In genomic region chr3:62375655-62376054, GRCh38 we compare ENCODE assay signal across 19 cellular contexts. TPM values are rescaled to one million over a fixed set of nuclear protein-coding genes. Genes with fewer than 3 reads are reported as not detected.
DNase-seq lines count a peak whose midpoint lies in the region; ATAC-seq, FAIRE-seq and TF ChIP-seq lines count a peak whose summit lies in the region.
"Had no signal": no experiment of that assay in that cellular context is flagged by ENCODE, and none has a peak within 500 bp of the region (broad histone marks: within the 10 kb centered on the region; RNA-seq: fewer than 3 reads in every experiment).

No MANE protein-coding gene starts in this region.

- H4K8ac ChIP-seq in H1 (ENCODE audit: extremely low read depth, insufficient read depth, low read length), result no peak overlapping the region

- H3K27me3 Mint-ChIP-seq in GM23338 (ENCODE audit: insufficient read depth, low read depth, poor library complexity), result peaks cover 100% of the 10 kb centered on the region
- H3K27me3 Mint-ChIP-seq in neural progenitor cell (ENCODE audit: insufficient read depth, low read depth), result peaks cover 81% of the 10 kb centered on the region

- no peak overlapping the region for H2BK15ac ChIP-seq in H1 (ENCODE audit: low read length)

- H3K18ac ChIP-seq in H1 (ENCODE audit: extremely low read depth, low read length), result no peak overlapping the region

- H2AK5ac ChIP-seq in H1 (ENCODE audit: low read depth, low read length), result no peak overlapping the region

- peak overlapping the region; percentile 1; the same call in 1 of the 3 replicates for H3K4me3 Mint-ChIP-seq in GM23338
- peak overlapping the region; percentile 66 for H3K4me3 Mint-ChIP-seq in neural progenitor cell
- H3K4me3 Mint-ChIP-seq: CD4-positive, alpha-beta memory T cell; HFFc6 had no signal

- peaks cover 57% of the 10 kb centered on the region for H3F3A ChIP-seq in GM23338 (replicated peaks; ENCODE audit: low read depth)
- peaks cover 92% of the 10 kb centered on the region for H3F3A ChIP-seq in neural progenitor cell (ENCODE audit: low read depth)
- H3F3A ChIP-seq in smooth muscle cell (ENCODE audit: low read depth), result no peaks in the 10 kb centered on the region

- H3K56ac ChIP-seq in H1 (replicated peaks; ENCODE audit: insufficient read length, low read depth, low read length), result no peak overlapping the region

- H3K23me2 ChIP-seq in H1 (ENCODE audit: low read depth, low read length), result peaks cover 3% of the 10 kb centered on the region; the same call in 1 of the 2 replicates

- no peak for TF ChIP-seq RAD21 in H1 (IDR thresholded peaks at IDR 0.05 in 1 of 2, conservative IDR thresholded peaks at IDR 0.05 in 1 of 2; ENCODE audit: low read depth in 2 of 2, low read length in 2 of 2)

- H3K27ac ChIP-seq in GM23338 (ENCODE audit: low read depth) (no peak overlapping the region), H1 (ENCODE audit: low read depth, low read length) (no peak overlapping the region), neural progenitor cell (no peak overlapping the region), vagina (no peak overlapping the region), smooth muscle cell (ENCODE audit: low read depth) (no peak overlapping the region)
- no peak overlapping the region for H3K27ac ChIP-seq in effector memory CD4-positive, alpha-beta T cell (ENCODE audit: insufficient read depth, low read length, poor library complexity, severe bottlenecking)
- H3K27ac ChIP-seq: C4-2B, GM23248, HL-60 had no signal

- H3K4ac ChIP-seq in H1 (replicated peaks; ENCODE audit: insufficient read length, low read depth, low read length), result no peak overlapping the region

- no peaks in the 10 kb centered on the region; a peak in 1 of 4 replicates for H3K9me3 ChIP-seq in H1 (ENCODE audit: insufficient read depth in 2 of 2, low read depth in 1 of 2, low read length in 1 of 2)
- H3K9me3 ChIP-seq in neural progenitor cell (ENCODE audit: low read depth), result no peaks in the 10 kb centered on the region
- no peaks in the 10 kb centered on the region for H3K9me3 ChIP-seq in vagina
- H3K9me3 ChIP-seq in effector memory CD4-positive, alpha-beta T cell (ENCODE audit: control insufficient read depth, low read length), result no peaks in the 10 kb centered on the region
- no peaks in the 10 kb centered on the region for H3K9me3 ChIP-seq in smooth muscle cell (replicated peaks; ENCODE audit: low read depth)
- H3K9me3 ChIP-seq: BE2C had no signal

- H3K36me3 ChIP-seq in GM23338 (ENCODE audit: insufficient read depth) (no peaks in the 10 kb centered on the region), H1 (ENCODE audit: control insufficient read depth in 2 of 4, insufficient read depth in 4 of 4, low read length in 3 of 4) (0 out of 8 replicates have a peak, but pooled peaks cover 0 to 4% (median 0%) of the 10 kb centered on the region in 4 experiments), neural progenitor cell (no peaks in the 10 kb centered on the region), vagina (no peaks in the 10 kb centered on the region), smooth muscle cell (ENCODE audit: low read depth) (no peaks in the 10 kb centered on the region)
- H3K36me3 ChIP-seq in effector memory CD4-positive, alpha-beta T cell (ENCODE audit: control insufficient read depth, insufficient read depth, low read length), result no peaks in the 10 kb centered on the region
- H3K36me3 ChIP-seq: BE2C had no signal

- no peaks in the 10 kb centered on the region for H3K79me2 ChIP-seq in GM23338 (replicated peaks; ENCODE audit: insufficient read depth)
- no peaks in the 10 kb centered on the region for H3K79me2 ChIP-seq in H1 (ENCODE audit: control insufficient read depth in 1 of 2, insufficient read depth in 2 of 2, low read length in 2 of 2)
- no peaks in the 10 kb centered on the region for H3K79me2 ChIP-seq in neural progenitor cell (ENCODE audit: low read depth)
- no peaks in the 10 kb centered on the region for H3K79me2 ChIP-seq in smooth muscle cell (ENCODE audit: low read depth)

- H3K27ac Mint-ChIP-seq in GM23338 (no peak overlapping the region), neural progenitor cell (no peak overlapping the region)
- H3K27ac Mint-ChIP-seq: CD4-positive, alpha-beta memory T cell; HFFc6 had no signal

- no peaks in the 10 kb centered on the region for H3K36me3 Mint-ChIP-seq in GM23338 (ENCODE audit: low read depth)
- peaks cover 7% of the 10 kb centered on the region for H3K36me3 Mint-ChIP-seq in neural progenitor cell
- H3K36me3 Mint-ChIP-seq: CD4-positive, alpha-beta memory T cell had no signal

- H3K14ac ChIP-seq in H1 (ENCODE audit: insufficient read length), result no peak overlapping the region

- H3K4me1 ChIP-seq in GM23338 (ENCODE audit: insufficient read depth) (peaks cover 83% of the 10 kb centered on the region), H1 (replicated peaks in 1 of 4; ENCODE audit: control insufficient read depth in 3 of 4, insufficient read depth in 4 of 4, low read length in 3 of 4) (peaks cover 25 to 70% (median 41%) of the 10 kb centered on the region in 4 experiments), neural progenitor cell (peaks cover 75% of the 10 kb centered on the region), vagina (peaks cover 26% of the 10 kb centered on the region), smooth muscle cell (ENCODE audit: low read depth) (peaks cover 57% of the 10 kb centered on the region)
- no peaks in the 10 kb centered on the region for H3K4me1 ChIP-seq in effector memory CD4-positive, alpha-beta T cell (ENCODE audit: control insufficient read depth, insufficient read depth, low read length, poor library complexity, severe bottlenecking)
- H3K4me1 ChIP-seq: BE2C had no signal

- H3K9ac ChIP-seq in H1 (replicated peaks in 1 of 4; ENCODE audit: extremely low read depth in 1 of 4, low read depth in 3 of 4, low read length in 3 of 4), result no peak overlapping the region
- no peak overlapping the region for H3K9ac ChIP-seq in neural progenitor cell
- no peak overlapping the region for H3K9ac ChIP-seq in smooth muscle cell (ENCODE audit: low read depth)
- H3K9ac ChIP-seq: GM23248 had no signal

- H3K9me3 Mint-ChIP-seq in GM23338 (no peaks in the 10 kb centered on the region; the same call in 2 of the 3 replicates), neural progenitor cell (peaks cover 4% of the 10 kb centered on the region)
- H3K9me3 Mint-ChIP-seq: HFFc6 had no signal

- H4K91ac ChIP-seq in H1 (replicated peaks; ENCODE audit: insufficient read length, low read length), result no peak overlapping the region

- peaks cover 100% of the 10 kb centered on the region for H3K27me3 ChIP-seq in GM23338 (ENCODE audit: insufficient read depth)
- H3K27me3 ChIP-seq in H1 (replicated peaks in 1 of 4; ENCODE audit: control insufficient read depth in 3 of 4, extremely low read depth in 1 of 4, insufficient read depth in 3 of 4, low read length in 3 of 4), result peaks cover 83 to 100% (median 99%) of the 10 kb centered on the region in 4 experiments
- H3K27me3 ChIP-seq in neural progenitor cell, result peaks cover 100% of the 10 kb centered on the region
- H3K27me3 ChIP-seq in vagina, result peaks cover 12% of the 10 kb centered on the region
- peaks cover 12% of the 10 kb centered on the region for H3K27me3 ChIP-seq in effector memory CD4-positive, alpha-beta T cell (replicated peaks; ENCODE audit: control insufficient read depth, insufficient read depth, low read length, poor library complexity, severe bottlenecking)
- peaks cover 100% of the 10 kb centered on the region for H3K27me3 ChIP-seq in smooth muscle cell (ENCODE audit: low read depth)

- peak overlapping the region; percentile 80 for H3K4me2 ChIP-seq in GM23338
- H3K4me2 ChIP-seq in H1 (ENCODE audit: insufficient read depth in 1 of 2, low read depth in 2 of 2, low read length in 2 of 2), result peak overlapping the region in 1 of 2 experiments; percentile 90; a peak in 1 of 4 replicates
- H3K4me2 ChIP-seq in neural progenitor cell, result peak overlapping the region; percentile 81
- H3K4me2 ChIP-seq in smooth muscle cell, result no peak overlapping the region

- no peak for TF ChIP-seq POLR2A in H1 (IDR thresholded peaks at IDR 0.05; ENCODE audit: control extremely low read depth in 1 of 2, low read depth in 2 of 2, low read length in 2 of 2)
- no peak for TF ChIP-seq POLR2A in vagina (IDR thresholded peaks at IDR 0.05)

- no peaks in the 10 kb centered on the region for H3K9me2 ChIP-seq in GM23338 (ENCODE audit: insufficient read depth)

- H2BK5ac ChIP-seq in H1 (ENCODE audit: low read depth, low read length), result no peak overlapping the region

- FAIRE-seq in H1 (lab: Jason Lieb, UNC), result no peak
- FAIRE-seq: A204.1, G401.6, GM12891 had no signal

- ATAC-seq in GM23338, result no peak
- ATAC-seq in stimulated activated naive CD8-positive, alpha-beta T cell treated with anti-CD3 and anti-CD28 coated beads, Interleukin-15, Interleukin-2, amounts not matched to agents 100 U/mL and 50 U/mL, for 24 hours, result no peak

- POLR2A ChIA-PET in H1 (lab: Charles Lee; ENCODE audit: partially characterized antibody), result interaction anchor here (1.3 kb wide), 1 partner anchor 185 kb away, joined by 3 read pairs; no protein-coding TSS in a partner anchor

- TF ChIP-seq EP300 in H1 (IDR thresholded peaks at IDR 0.05; ENCODE audit: borderline replicate concordance in 1 of 2, low read depth in 2 of 2, low read length in 2 of 2), result no peak

- TF ChIP-seq CTCF in GM23338 (conservative IDR thresholded peaks at IDR 0.05; ENCODE audit: low read depth in 2 of 2) (no peak), H1 (IDR thresholded peaks at IDR 0.05; ENCODE audit: control extremely low read depth in 1 of 3, insufficient read depth in 1 of 3, low read depth in 1 of 3, low read length in 3 of 3) (no peak), neural progenitor cell (IDR thresholded peaks at IDR 0.05) (no peak), vagina (IDR thresholded peaks at IDR 0.05) (no peak), smooth muscle cell (IDR thresholded peaks at IDR 0.05; ENCODE audit: borderline replicate concordance, insufficient read depth, poor library complexity, severe bottlenecking) (no peak)

- CTCF ChIA-PET in H1 (lab: Charles Lee; ENCODE audit: partially characterized antibody), result interaction anchor here (1.0 kb wide), 1 partner anchor 170 kb away, joined by 3 read pairs; no protein-coding TSS in a partner anchor

- no peaks in the 10 kb centered on the region for H3K79me1 ChIP-seq in H1 (ENCODE audit: low read depth, low read length)

- no peak overlapping the region for H3K23ac ChIP-seq in H1 (ENCODE audit: insufficient read length)

- H3K4me3 ChIP-seq in GM23338, result peak overlapping the region; percentile 63; the same call in 1 of the 2 replicates
- H3K4me3 ChIP-seq in H1 (ENCODE audit: extremely low read depth in 1 of 4, insufficient read depth in 2 of 4, low read depth in 3 of 4, low read length in 4 of 4), result no peak overlapping the region
- no peak overlapping the region for H3K4me3 ChIP-seq in neural progenitor cell
- H3K4me3 ChIP-seq in vagina, result no peak overlapping the region
- H3K4me3 ChIP-seq in effector memory CD4-positive, alpha-beta T cell (ENCODE audit: insufficient read depth, low read depth, low read length, poor library complexity, severe bottlenecking), result no peak overlapping the region
- H3K4me3 ChIP-seq in smooth muscle cell, result no peak overlapping the region
- H3K4me3 ChIP-seq: GM23248 had no signal

- peaks cover 71% of the 10 kb centered on the region for H3K4me1 Mint-ChIP-seq in GM23338
- H3K4me1 Mint-ChIP-seq in neural progenitor cell, result peaks cover 52% of the 10 kb centered on the region

- H2BK12ac ChIP-seq in H1 (ENCODE audit: low read depth, low read length), result no peak overlapping the region

- DNase-seq in GM23338 (ENCODE audit: low spot score) (peak; percentile 43), H1 (ENCODE audit: low read depth in 1 of 2, low spot score in 2 of 2) (no peak), neural progenitor cell (ENCODE audit: low spot score) (peak; percentile 34), vagina (ENCODE audit: extremely low spot score in 2 of 2) (no peak), smooth muscle cell (lab: John Stamatoyannopoulos, UW; ENCODE audit: unreplicated experiment) (no peak)
- DNase-seq in stimulated activated naive CD8-positive, alpha-beta T cell treated with anti-CD3 and anti-CD28 coated beads, Interleukin-15, Interleukin-2, amounts not matched to agents 100 U/mL and 50 U/mL, for 24 hours, result no peak
- DNase-seq in effector memory CD4-positive, alpha-beta T cell, result no peak
- DNase-seq: BE2C; CD4-positive, alpha-beta memory T cell; DMS79; GM23248; HCEC 1CT; HFFc6 had no signal

- WGBS in H1 (ENCODE audit: extremely low coverage in 1 of 2, insufficient coverage in 1 of 2, insufficient read length in 1 of 2, insufficient replicate concordance in 2 of 2, low coverage in 1 of 2, low lambda C conversion rate in 2 of 2, missing lambda C conversion rate in 1 of 2), 2 experiments, result 6% methylated on average over 7 of the region's 7 CpGs; no CpG with 5 or more reads in 1 of the 2 experiments
- WGBS in smooth muscle cell (ENCODE audit: low lambda C conversion rate), result 16% methylated on average over 7 of the region's 7 CpGs

- intact Hi-C loops in vagina (cut with DNase I), result no loop called here

- no peak overlapping the region for H2BK20ac ChIP-seq in H1 (ENCODE audit: low read length)

- H4K20me1 ChIP-seq in GM23338 (replicated peaks; ENCODE audit: insufficient read depth) (peaks cover 14% of the 10 kb centered on the region; the same call in 1 of the 2 replicates), H1 (replicated peaks in 1 of 2; ENCODE audit: control insufficient read depth in 1 of 2, insufficient read depth in 2 of 2, low read length in 2 of 2) (peaks cover 3 to 25% of the 10 kb centered on the region in 2 experiments), neural progenitor cell (ENCODE audit: low read depth) (peaks cover 91% of the 10 kb centered on the region), smooth muscle cell (ENCODE audit: low read depth) (no peaks in the 10 kb centered on the region)

- H4K5ac ChIP-seq in H1 (ENCODE audit: insufficient read length, low read depth, low read length), result no peak overlapping the region

- H2BK120ac ChIP-seq in H1 (replicated peaks; ENCODE audit: low read depth, low read length), result no peak overlapping the region

- no peak overlapping the region for H2AFZ ChIP-seq in GM23338
- H2AFZ ChIP-seq in H1 (ENCODE audit: low read length), result no peak overlapping the region
- H2AFZ ChIP-seq in neural progenitor cell (replicated peaks), result no peak overlapping the region
- H2AFZ ChIP-seq in smooth muscle cell (ENCODE audit: low read depth), result no peak overlapping the region
- H2AFZ ChIP-seq: GM23248 had no signal

RNA-seq across cellular contexts. Expression of gene FEZF2, which starts 2.3 kb away (rescaled TPM):
- total RNA-seq in GM23338 (2014; rRNA removed; shearing (Covaris generic)), result 0.50 TPM in 1 of 2 replicates, not detected in the other
- 0.10 TPM in 1 of 2 replicates, not detected in the other for polyA plus RNA-seq in GM23338 (2016; fragmentation: Nextera tagmentation; extraction: Ambion mirVana)
- total RNA-seq in H1 (2021; fragmentation: NEBNext Ultra II Directional; extraction: Animal tissue kit (Norgen Biotek cat#: 25700)), result not detected in 2 replicates
- polyA plus RNA-seq in H1 (2011; rRNA removed), result 0.06 and 0.11 TPM in 2 replicates
- 0.17 TPM for polyA plus RNA-seq in H1 (2011; cell fraction: cytosol; rRNA removed)
- polyA plus RNA-seq in H1 (2011; cell fraction: nucleus; rRNA removed), result 0.23 TPM
- polyA plus RNA-seq in H1 (2012, experiment 1 of 2), result 0.13 TPM in 1 of 4 replicates, not detected in the others
- 0.08 TPM for polyA plus RNA-seq in H1 (2012, experiment 2 of 2)
- not detected for polyA plus RNA-seq in H1 (2013, experiment 1 of 2)
- not detected for polyA plus RNA-seq in H1 (2013, experiment 2 of 2)
- not detected in 2 replicates for polyA minus RNA-seq in H1 (2011; rRNA and poly(A)+ RNA removed)
- polyA minus RNA-seq in H1 (2011; cell fraction: cytosol; rRNA and poly(A)+ RNA removed), result not detected
- not detected for polyA minus RNA-seq in H1 (2011; cell fraction: nucleus; rRNA and poly(A)+ RNA removed)
- total RNA-seq in neural progenitor cell (ENCODE audit: low replicate concordance), result 7.6 and 9.1 TPM in 2 replicates
- not detected for total RNA-seq in vagina
- not detected in 2 replicates for total RNA-seq in smooth muscle cell
- not detected in 2 replicates for polyA plus RNA-seq in smooth muscle cell
- total RNA-seq: CD4-positive, alpha-beta memory T cell; GM23248; HFFc6 had no signal
- polyA plus RNA-seq: AG04450; CD4-positive, alpha-beta memory T cell; GM23248 had no signal

Comparison
In these comparisons a context has a peak if more than half of its experiments do, and no peak if none do; other contexts are left out.
1. DNase-seq: peak in GM23338 (single experiment) and neural progenitor cell (single experiment); none in H1 (0 of 2), stimulated activated naive CD8-positive, alpha-beta T cell treated with anti-CD3 and anti-CD28 coated beads, Interleukin-15, Interleukin-2, amounts not matched to agents 100 U/mL and 50 U/mL, for 24 hours (single experiment), vagina (0 of 2), effector memory CD4-positive, alpha-beta T cell (0 of 3) and smooth muscle cell (single experiment).